ENCODE assay signal across 1 cellular context in the genomic region with DNA sequence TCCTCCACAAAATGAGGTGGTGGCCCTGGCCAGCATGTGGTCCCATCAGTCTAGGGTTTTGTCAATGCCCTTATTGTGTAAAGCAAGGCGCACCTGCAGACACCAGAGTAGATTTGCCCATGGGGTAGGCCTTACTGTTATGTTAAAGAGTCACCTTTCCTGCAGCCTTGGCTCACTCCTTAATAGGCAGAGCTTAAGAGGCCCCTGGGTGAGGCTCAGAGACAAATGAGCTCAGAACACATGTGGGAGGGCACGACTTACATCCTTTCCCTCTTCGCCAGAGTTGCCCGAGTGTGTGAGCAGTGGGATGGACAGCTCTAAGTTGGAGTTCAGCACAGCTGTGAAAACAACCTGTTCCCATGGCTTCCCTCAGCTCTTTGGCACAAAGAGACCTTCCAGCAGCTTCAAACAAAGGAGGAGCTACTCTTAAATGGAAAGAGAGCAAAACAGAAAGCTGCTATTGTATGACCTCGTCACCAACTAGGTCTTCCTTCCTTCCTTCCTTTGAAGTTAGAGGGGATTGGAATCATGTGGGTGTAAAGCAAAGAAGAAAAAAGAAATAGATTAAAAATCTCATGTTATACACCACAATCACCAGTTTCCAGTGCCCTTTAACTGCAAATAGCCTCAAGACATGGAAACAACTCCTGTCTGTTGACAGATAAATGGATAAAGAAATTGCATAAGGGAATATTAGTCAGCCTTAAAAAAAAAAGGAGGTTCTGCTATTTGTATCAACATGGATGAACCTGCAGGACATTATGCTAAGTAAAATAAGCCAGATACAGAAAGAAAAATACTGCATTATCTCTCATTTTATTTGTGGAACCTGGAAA.
TF ChIP-seq lines count a peak whose summit lies in the region.

No MANE protein-coding gene starts in this region.

TF ChIP-seq in GM23338, 12 proteins besides CTCF, POLR2A, EP300 and RAD21 (continued from another document):
- TF ChIP-seq ZNF462 (CRISPR knock-in tag; IDR thresholded peaks at IDR 0.05) (peak; percentile 96), POLR2AphosphoS5 (IDR thresholded peaks at IDR 0.05; ENCODE audit: low read depth) (0 out of 2 replicates have a peak, but pooled peaks have one; percentile 43)
TF ChIP-seq in GM23338: peak in this region for 5.
